ENCODE assay signal across 18 cellular contexts in genomic region chr5:11905209-11905608, GRCh38. TPM values are rescaled to one million over a fixed set of nuclear protein-coding genes. Genes with fewer than 3 reads are reported as not detected.
DNase-seq lines count a peak whose midpoint lies in the region; ATAC-seq and TF ChIP-seq lines count a peak whose summit lies in the region.
"Had no signal": no experiment of that assay in that cellular context is flagged by ENCODE, and none has a peak within 500 bp of the region (broad histone marks: within the 10 kb centered on the region; RNA-seq: fewer than 3 reads in every experiment).

No MANE protein-coding gene starts in this region.

- peaks cover 7% of the 10 kb centered on the region for H3K9me3 Mint-ChIP-seq in natural killer cell treated with Interleukin-12 subunit alpha and Interleukin-12 subunit beta and Interleukin-15 and Interleukin-18, amount 100 ng/mL, for 72 hours
- peaks cover 3 to 4% of the 10 kb centered on the region in 2 donors for H3K9me3 Mint-ChIP-seq in natural killer cell
- H3K9me3 Mint-ChIP-seq: dendritic cell treated with granulocyte-macrophage colony-stimulating factor and Interleukin-4, amounts not matched to agents 40 ng/mL and 50 ng/mL, for 4 days had no signal

- DNase-seq in natural killer cell treated with Interleukin-12 subunit alpha and Interleukin-12 subunit beta and Interleukin-15 and Interleukin-18, amount 100 ng/mL, for 72 hours (ENCODE audit: low spot score), result no peak
- DNase-seq in natural killer cell (no peak), kidney tubule cell (ENCODE audit: low spot score) (peak; percentile 4), NCI-H187 (lab: John Stamatoyannopoulos, UW) (no peak), NCI-H1048 (lab: John Stamatoyannopoulos, UW) (no peak), NCI-H1436 treated with DMSO at 0.1 percent for 48 hours (lab: John Stamatoyannopoulos, UW) (no peak)
- DNase-seq: aorta; CD8-positive, alpha-beta memory T cell; GF-D8; hippocampal formation; naive B cell; right lobe of liver; stimulated activated CD4-positive, alpha-beta T cell treated with anti-CD3 and anti-CD28 coated beads, Interleukin-1b, Interleukin-23, amount 100 ng/mL, for 48 hours; thyroid gland had no signal

- peaks cover 27 to 29% of the 10 kb centered on the region in 2 donors for H3K27me3 Mint-ChIP-seq in natural killer cell treated with Interleukin-12 subunit alpha and Interleukin-12 subunit beta and Interleukin-15 and Interleukin-18, amount 100 ng/mL, for 72 hours
- H3K27me3 Mint-ChIP-seq in natural killer cell (ENCODE audit: low read depth in 2 of 2), result peaks cover 26 to 52% of the 10 kb centered on the region in 2 donors

- peak overlapping the region; percentile 43 for H3K4me3 Mint-ChIP-seq in natural killer cell treated with Interleukin-12 subunit alpha and Interleukin-12 subunit beta and Interleukin-15 and Interleukin-18, amount 100 ng/mL, for 72 hours
- H3K4me3 Mint-ChIP-seq in natural killer cell, result no peak overlapping the region
- H3K4me3 Mint-ChIP-seq: dendritic cell treated with granulocyte-macrophage colony-stimulating factor and Interleukin-4, amounts not matched to agents 40 ng/mL and 50 ng/mL, for 4 days had no signal

- H3K27ac ChIP-seq in angular gyrus (ENCODE audit: low read depth, low read length), result peak overlapping the region; percentile 72
- H3K27ac ChIP-seq: right lobe of liver, thyroid gland had no signal

- ATAC-seq in natural killer cell treated with Interleukin-12 subunit alpha and Interleukin-12 subunit beta and Interleukin-15 and Interleukin-18, amount 100 ng/mL, for 72 hours, result no peak
- no peak for ATAC-seq in natural killer cell
- no peak for ATAC-seq in GM19035 (IDR thresholded peaks at IDR 0.05; ENCODE audit: unreplicated experiment)

- peaks cover 0 to 4% of the 10 kb centered on the region in 2 donors for H3K4me1 Mint-ChIP-seq in natural killer cell treated with Interleukin-12 subunit alpha and Interleukin-12 subunit beta and Interleukin-15 and Interleukin-18, amount 100 ng/mL, for 72 hours (ENCODE audit: low read depth in 2 of 2)
- H3K4me1 Mint-ChIP-seq in natural killer cell, result peaks cover 0 to 13% of the 10 kb centered on the region in 2 donors

- intact Hi-C loops in natural killer cell (cut with micrococcal nuclease), result no loop called here

- no peak overlapping the region for H3K27ac Mint-ChIP-seq in natural killer cell treated with Interleukin-12 subunit alpha and Interleukin-12 subunit beta and Interleukin-15 and Interleukin-18, amount 100 ng/mL, for 72 hours
- no peak overlapping the region for H3K27ac Mint-ChIP-seq in natural killer cell
- H3K27ac Mint-ChIP-seq: CD8-positive, alpha-beta memory T cell; dendritic cell treated with granulocyte-macrophage colony-stimulating factor and Interleukin-4, amounts not matched to agents 40 ng/mL and 50 ng/mL, for 4 days; naive B cell had no signal

- no peaks in the 10 kb centered on the region for H3K36me3 Mint-ChIP-seq in natural killer cell treated with Interleukin-12 subunit alpha and Interleukin-12 subunit beta and Interleukin-15 and Interleukin-18, amount 100 ng/mL, for 72 hours
- no peaks in the 10 kb centered on the region for H3K36me3 Mint-ChIP-seq in natural killer cell
- H3K36me3 Mint-ChIP-seq: CD8-positive, alpha-beta memory T cell had no signal

- no peak for TF ChIP-seq CTCF in natural killer cell (IDR thresholded peaks at IDR 0.05)

RNA-seq across cellular contexts. Expression of gene CTNND2, which starts 1.0 kb away (rescaled TPM):
- total RNA-seq in natural killer cell treated with Interleukin-12 subunit alpha and Interleukin-12 subunit beta and Interleukin-15 and Interleukin-18, amount 100 ng/mL, for 72 hours, result not detected
- not detected for total RNA-seq in natural killer cell
- total RNA-seq: CD8-positive, alpha-beta memory T cell; RPMI7951 had no signal
